Comparison of ENCODE assay signal across 23 cellular contexts in the genomic region with DNA sequence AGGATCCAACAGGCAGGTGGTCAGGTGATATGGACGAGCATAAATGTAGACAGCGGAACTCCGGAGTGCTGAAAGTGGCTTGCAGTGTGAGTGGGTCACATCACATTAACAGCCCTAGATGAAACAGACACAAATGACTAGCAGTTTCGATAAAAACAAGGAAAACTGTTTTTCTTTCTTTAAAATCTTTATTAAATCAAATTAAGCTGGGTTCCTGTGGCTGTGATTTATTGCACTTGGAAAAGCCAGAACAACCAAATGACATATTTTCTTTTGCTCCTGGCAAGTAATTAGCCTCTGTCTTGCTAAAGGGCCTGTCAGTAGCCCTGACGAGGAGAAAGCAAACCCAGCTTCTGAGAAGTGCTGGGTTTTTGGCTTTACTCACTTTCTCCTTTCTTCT.
"Had no signal": no experiment of that assay in that cellular context is flagged by ENCODE, and none has a peak within 500 bp of the region (broad histone marks: within the 10 kb centered on the region; RNA-seq: fewer than 3 reads in every experiment).

No MANE protein-coding gene starts in this region.

- H3K36me3 Mint-ChIP-seq: memory B cell, mesothelial cell of epicardium, natural killer cell had no signal

- H3K27ac Mint-ChIP-seq: memory B cell, mesothelial cell of epicardium, natural killer cell had no signal

- DNase-seq: effector memory CD4-positive, alpha-beta T cell; esophagus squamous epithelium; foreskin fibroblast; glutamatergic neuron; islet precursor cell; left ventricle myocardium inferior; lower lobe of right lung; natural killer cell; posterior cingulate gyrus; sigmoid colon; stimulated activated CD4-positive, alpha-beta T cell treated with anti-CD3 and anti-CD28 coated beads, Interleukin-2, amount 100 ng/mL, for 24 hours; stimulated activated CD4-positive, alpha-beta T cell treated with anti-CD3 and anti-CD28 coated beads, Interleukin-4, amount 100 ng/mL, for 4 hours; stimulated activated naive CD4-positive, alpha-beta T cell; stomach; substantia nigra; transverse colon had no signal

- ATAC-seq: gastroesophageal sphincter, lower lobe of right lung, natural killer cell had no signal

- H3K9me3 Mint-ChIP-seq: memory B cell, mesothelial cell of epicardium, natural killer cell had no signal

- H3K4me1 Mint-ChIP-seq: memory B cell, natural killer cell had no signal

- H3K27ac ChIP-seq: epithelial cell of prostate, esophagus squamous epithelium, gastroesophageal sphincter, left ventricle myocardium inferior, lower lobe of right lung, right atrium auricular region, sigmoid colon, skin epidermis, stomach, thoracic aorta, transverse colon had no signal

- H3K4me1 ChIP-seq: esophagus squamous epithelium, gastroesophageal sphincter, left ventricle myocardium inferior, lower lobe of right lung, right atrium auricular region, sigmoid colon, stomach, transverse colon had no signal

- H3K9me3 ChIP-seq: esophagus squamous epithelium, gastroesophageal sphincter, left ventricle myocardium inferior, lower lobe of right lung, right atrium auricular region, sigmoid colon, stomach, thoracic aorta, transverse colon had no signal

- H3K27me3 ChIP-seq: esophagus squamous epithelium, right atrium auricular region, sigmoid colon, stomach, transverse colon had no signal

- H3K4me3 Mint-ChIP-seq: memory B cell, mesothelial cell of epicardium, natural killer cell had no signal

- H3K36me3 ChIP-seq: esophagus squamous epithelium, gastroesophageal sphincter, left ventricle myocardium inferior, lower lobe of right lung, right atrium auricular region, sigmoid colon, stomach, thoracic aorta, transverse colon had no signal

- H3K4me3 ChIP-seq: esophagus squamous epithelium, gastroesophageal sphincter, left ventricle myocardium inferior, lower lobe of right lung, right atrium auricular region, sigmoid colon, skin epidermis, stomach, thoracic aorta, transverse colon had no signal
